In genomic region chr3:66038384-66038725, GRCh38 we compare ENCODE assay signal across 8 cellular contexts. TPM values are rescaled to one million over a fixed set of nuclear protein-coding genes. Genes with fewer than 3 reads are reported as not detected.
DNase-seq lines count a peak whose midpoint lies in the region; ATAC-seq, FAIRE-seq and TF ChIP-seq lines count a peak whose summit lies in the region.

No MANE protein-coding gene starts in this region.

- peak overlapping the region; percentile 58 to 92 (median 84) for H3K4me3 Mint-ChIP-seq in CD4-positive, CD25-positive, alpha-beta regulatory T cell
- peak overlapping the region; percentile 100 for H3K4me3 Mint-ChIP-seq in neural progenitor cell

- H3K27me3 ChIP-seq in CD4-positive, CD25-positive, alpha-beta regulatory T cell (ENCODE audit: control insufficient read depth, insufficient read depth, low read length), result peaks cover 4% of the 10 kb centered on the region
- H3K27me3 ChIP-seq in endothelial cell of umbilical vein (ENCODE audit: control insufficient read depth in 2 of 2, insufficient read depth in 2 of 2, low read length in 2 of 2) (no peaks in the 10 kb centered on the region), neural progenitor cell (no peaks in the 10 kb centered on the region)

- ATAC-seq in CD4-positive, CD25-positive, alpha-beta regulatory T cell (ENCODE audit: low read depth in 2 of 2), result no peak
- peak; percentile 35 for ATAC-seq in GM21786 (IDR thresholded peaks at IDR 0.05; ENCODE audit: unreplicated experiment)

- no peak overlapping the region for H3K27ac Mint-ChIP-seq in CD4-positive, CD25-positive, alpha-beta regulatory T cell
- H3K27ac Mint-ChIP-seq in neural progenitor cell, result peak overlapping the region; percentile 97

- in situ Hi-C loops in KBM-7 (cut with MboI; ENCODE audit: low pct_unique_long_range_greater_than_20kb, low sequenced_read_pairs), result no loop called here

- DNase-seq in CD4-positive, CD25-positive, alpha-beta regulatory T cell, result no peak
- no peak for DNase-seq in NB4 (ENCODE audit: low read depth)
- DNase-seq in endothelial cell of umbilical vein (ENCODE audit: low read depth, low spot score), result no peak
- DNase-seq in neural progenitor cell (ENCODE audit: low spot score), result no peak
- no peak for DNase-seq in DMS53 treated with DMSO at 0.1 percent for 48 hours (lab: John Stamatoyannopoulos, UW; ENCODE audit: unreplicated experiment)
- DNase-seq in KBM-7, result no peak
- no peak for DNase-seq in UCSD-AML1 (lab: John Stamatoyannopoulos, UW; ENCODE audit: unreplicated experiment)

- H3K27ac ChIP-seq in CD4-positive, CD25-positive, alpha-beta regulatory T cell (ENCODE audit: insufficient read depth, low read length, poor library complexity, severe bottlenecking), result no peak overlapping the region
- peak overlapping the region; percentile 84 for H3K27ac ChIP-seq in endothelial cell of umbilical vein (ENCODE audit: insufficient read depth, low read depth, low read length)
- H3K27ac ChIP-seq in neural progenitor cell, result peak overlapping the region; percentile 72

- no peak for FAIRE-seq in endothelial cell of umbilical vein (lab: Jason Lieb, UNC)

- peaks cover 3% of the 10 kb centered on the region for H4K20me1 ChIP-seq in endothelial cell of umbilical vein (replicated peaks; ENCODE audit: control insufficient read depth, extremely low read depth, insufficient read depth, low read length)
- peaks cover 21% of the 10 kb centered on the region for H4K20me1 ChIP-seq in neural progenitor cell (ENCODE audit: low read depth)

- peaks cover 23% of the 10 kb centered on the region for H3F3A ChIP-seq in neural progenitor cell (ENCODE audit: low read depth)

- H2AFZ ChIP-seq in endothelial cell of umbilical vein (ENCODE audit: low read depth, low read length) (peak overlapping the region; percentile 88), neural progenitor cell (replicated peaks) (peak overlapping the region; percentile 56)

- TF ChIP-seq POLR2A in NB4 (IDR thresholded peaks at IDR 0.05; ENCODE audit: extremely low read depth, insufficient read length) (no peak), endothelial cell of umbilical vein (IDR thresholded peaks at IDR 0.05; ENCODE audit: low read depth, low read length) (no peak)

- no peaks in the 10 kb centered on the region for H3K9me3 ChIP-seq in CD4-positive, CD25-positive, alpha-beta regulatory T cell (ENCODE audit: control insufficient read depth in 2 of 2, low read length in 2 of 2)
- H3K9me3 ChIP-seq in endothelial cell of umbilical vein (replicated peaks; ENCODE audit: control insufficient read depth, insufficient read depth, low read length) (no peaks in the 10 kb centered on the region), neural progenitor cell (ENCODE audit: low read depth) (no peaks in the 10 kb centered on the region)

- H3K4me2 ChIP-seq in endothelial cell of umbilical vein (ENCODE audit: insufficient read depth, low read length), result peak overlapping the region; percentile 81
- H3K4me2 ChIP-seq in neural progenitor cell, result peak overlapping the region; percentile 93

- peaks cover 25% of the 10 kb centered on the region for H3K79me2 ChIP-seq in endothelial cell of umbilical vein (ENCODE audit: control insufficient read depth, insufficient read depth, low read length)
- peaks cover 50% of the 10 kb centered on the region for H3K79me2 ChIP-seq in neural progenitor cell (ENCODE audit: low read depth)

- no peaks in the 10 kb centered on the region for H3K36me3 Mint-ChIP-seq in CD4-positive, CD25-positive, alpha-beta regulatory T cell
- no peaks in the 10 kb centered on the region for H3K36me3 Mint-ChIP-seq in neural progenitor cell

- CTCF ChIA-PET in endothelial cell of umbilical vein (lab: Charles Lee), result interaction anchor here (1.0 to 2.9 kb wide), 6 partner anchors 18 to 287 kb away, joined by 3 to 24 read pairs (median 4); no protein-coding TSS in a partner anchor

- TF ChIP-seq CTCF in NB4 (IDR thresholded peaks at IDR 0.05; ENCODE audit: low read depth, low read length) (no peak), endothelial cell of umbilical vein (IDR thresholded peaks at IDR 0.05; ENCODE audit: extremely low read depth in 1 of 2, insufficient read depth in 1 of 2, low read depth in 1 of 2, low read length in 2 of 2) (no peak), neural progenitor cell (IDR thresholded peaks at IDR 0.05) (no peak)

- POLR2A ChIA-PET in endothelial cell of umbilical vein (lab: Charles Lee), result no interaction called here

- peaks cover 66% of the 10 kb centered on the region for H3K27me3 Mint-ChIP-seq in CD4-positive, CD25-positive, alpha-beta regulatory T cell
- H3K27me3 Mint-ChIP-seq in neural progenitor cell (ENCODE audit: insufficient read depth, low read depth), result peaks cover 4% of the 10 kb centered on the region

- peaks cover 0 to 3% (median 0%) of the 10 kb centered on the region in 7 donors for H3K9me3 Mint-ChIP-seq in CD4-positive, CD25-positive, alpha-beta regulatory T cell
- no peaks in the 10 kb centered on the region for H3K9me3 Mint-ChIP-seq in neural progenitor cell

- dilution Hi-C loops in endothelial cell of umbilical vein (cut with MboI; ENCODE audit: extremely low pct_ligation_motif_present, low sequenced_read_pairs), result no loop called here

- H3K4me1 ChIP-seq in CD4-positive, CD25-positive, alpha-beta regulatory T cell (ENCODE audit: control insufficient read depth, insufficient read depth, low read length, poor library complexity, severe bottlenecking), result no peaks in the 10 kb centered on the region
- peaks cover 24% of the 10 kb centered on the region for H3K4me1 ChIP-seq in endothelial cell of umbilical vein (ENCODE audit: control insufficient read depth, extremely low read depth, insufficient read depth, low read length)
- H3K4me1 ChIP-seq in neural progenitor cell, result peaks cover 20% of the 10 kb centered on the region

- TSS peak; percentile 32 for BruUV-seq in endothelial cell of umbilical vein (replicated peaks; lab: Mats Ljungman, UMichigan)

- intact Hi-C loops in endothelial cell of umbilical vein (cut with micrococcal nuclease), result loop anchor here (1.0 to 5.0 kb wide), 8 partner anchors 74 to 254 kb away; no protein-coding TSS in a partner anchor

- H3K9ac ChIP-seq in endothelial cell of umbilical vein (replicated peaks; ENCODE audit: extremely low read depth, insufficient read depth, low read length) (peak overlapping the region; percentile 90), neural progenitor cell (peak overlapping the region; percentile 28)

- no peaks in the 10 kb centered on the region for H3K36me3 ChIP-seq in CD4-positive, CD25-positive, alpha-beta regulatory T cell (ENCODE audit: control insufficient read depth, insufficient read depth, low read length)
- H3K36me3 ChIP-seq in endothelial cell of umbilical vein (ENCODE audit: control insufficient read depth in 2 of 2, extremely low read depth in 1 of 2, insufficient read depth in 2 of 2, low read length in 2 of 2) (no peaks in the 10 kb centered on the region), neural progenitor cell (no peaks in the 10 kb centered on the region)

- H3K4me3 ChIP-seq in CD4-positive, CD25-positive, alpha-beta regulatory T cell (ENCODE audit: low read depth, low read length), result no peak overlapping the region
- H3K4me3 ChIP-seq in NB4 (ENCODE audit: low read depth, low read length), result peak overlapping the region; percentile 47
- H3K4me3 ChIP-seq in endothelial cell of umbilical vein (replicated peaks in 1 of 3; ENCODE audit: insufficient read depth in 1 of 3, low read depth in 1 of 3, low read length in 3 of 3), result peak overlapping the region; percentile 65 to 91 (median 91)
- peak overlapping the region; percentile 85 for H3K4me3 ChIP-seq in neural progenitor cell

- H3K9me1 ChIP-seq in endothelial cell of umbilical vein (replicated peaks; ENCODE audit: control insufficient read depth, extremely low read depth, insufficient read depth, low read length), result no peaks in the 10 kb centered on the region

- H3K4me1 Mint-ChIP-seq in CD4-positive, CD25-positive, alpha-beta regulatory T cell, result peaks cover 0 to 22% (median 5%) of the 10 kb centered on the region in 4 donors
- H3K4me1 Mint-ChIP-seq in neural progenitor cell, result peaks cover 32% of the 10 kb centered on the region

TF ChIP-seq in endothelial cell of umbilical vein, 7 proteins besides CTCF, POLR2A, EP300 and RAD21:
- TF ChIP-seq EZH2 (IDR thresholded peaks at IDR 0.05; ENCODE audit: borderline replicate concordance, low read depth, low read length, severe bottlenecking), result no peak
- no peak for TF ChIP-seq POLR2AphosphoS5 (IDR thresholded peaks at IDR 0.05; ENCODE audit: insufficient read depth, low read depth, low read length)
- no peak for TF ChIP-seq JUN (IDR thresholded peaks at IDR 0.05; ENCODE audit: borderline replicate concordance, insufficient read depth, insufficient read length, low read depth)
- no peak for TF ChIP-seq GATA2 (IDR thresholded peaks at IDR 0.05; ENCODE audit: insufficient read depth, insufficient read length, low read depth, low read length)
- no peak for TF ChIP-seq FOS (IDR thresholded peaks at IDR 0.05; ENCODE audit: borderline replicate concordance, insufficient read depth, low read length)
- TF ChIP-seq, protein P1, sequence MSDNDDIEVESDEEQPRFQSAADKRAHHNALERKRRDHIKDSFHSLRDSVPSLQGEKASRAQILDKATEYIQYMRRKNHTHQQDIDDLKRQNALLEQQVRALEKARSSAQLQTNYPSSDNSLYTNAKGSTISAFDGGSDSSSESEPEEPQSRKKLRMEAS (IDR thresholded peaks at IDR 0.05; ENCODE audit: insufficient read depth, insufficient read length), result no peak
- no peak for TF ChIP-seq MYC (IDR thresholded peaks at IDR 0.05; ENCODE audit: low read depth, low read length)
TF ChIP-seq in endothelial cell of umbilical vein: peak in this region for 0.

RNA-seq across cellular contexts. Expression of gene MAGI1, which starts 0.4 kb away (rescaled TPM):
- total RNA-seq in CD4-positive, CD25-positive, alpha-beta regulatory T cell, result 0.44 TPM
- under 1 TPM in 3 of 4 donors, not detected in 1; 0.10 to 0.23 (median 0.15) TPM for polyA plus RNA-seq in CD4-positive, CD25-positive, alpha-beta regulatory T cell
- total RNA-seq in endothelial cell of umbilical vein (47.7 and 47.9 TPM in 2 replicates), neural progenitor cell (ENCODE audit: low replicate concordance) (40.6 and 48.4 TPM in 2 replicates)
- 8.2 and 10.1 TPM in 2 replicates for polyA plus RNA-seq in endothelial cell of umbilical vein
- polyA plus RNA-seq in endothelial cell of umbilical vein (2011; cell fraction: cytosol; rRNA removed), result 9.6 and 9.8 TPM in 2 replicates
- polyA plus RNA-seq in endothelial cell of umbilical vein (2011; cell fraction: nucleus; rRNA removed), result 55.5 and 63.7 TPM in 2 replicates
- polyA plus RNA-seq in endothelial cell of umbilical vein (2012), result 9.9 and 12.6 TPM in 2 replicates
- 49.7 and 51.7 TPM in 2 replicates for polyA minus RNA-seq in endothelial cell of umbilical vein
- polyA minus RNA-seq in endothelial cell of umbilical vein (2011; cell fraction: cytosol; rRNA and poly(A)+ RNA removed), result 2.2 TPM
- 105 and 110 TPM in 2 replicates for polyA minus RNA-seq in endothelial cell of umbilical vein (2011; cell fraction: nucleus; rRNA and poly(A)+ RNA removed)

Comparison
In these comparisons a context has a peak if more than half of its experiments do, and no peak if none do; other contexts are left out.
1. RNA of gene MAGI1, which starts 0.4 kb away (total RNA-seq): 47.7 to 47.9 TPM in endothelial cell of umbilical vein and 40.6 to 48.4 TPM in neural progenitor cell; 0.44 TPM in CD4-positive, CD25-positive, alpha-beta regulatory T cell (single experiment); every median in the first group is over 10 times any median in the second.